ENCODE assay signal across 11 cellular contexts in the genomic region with DNA sequence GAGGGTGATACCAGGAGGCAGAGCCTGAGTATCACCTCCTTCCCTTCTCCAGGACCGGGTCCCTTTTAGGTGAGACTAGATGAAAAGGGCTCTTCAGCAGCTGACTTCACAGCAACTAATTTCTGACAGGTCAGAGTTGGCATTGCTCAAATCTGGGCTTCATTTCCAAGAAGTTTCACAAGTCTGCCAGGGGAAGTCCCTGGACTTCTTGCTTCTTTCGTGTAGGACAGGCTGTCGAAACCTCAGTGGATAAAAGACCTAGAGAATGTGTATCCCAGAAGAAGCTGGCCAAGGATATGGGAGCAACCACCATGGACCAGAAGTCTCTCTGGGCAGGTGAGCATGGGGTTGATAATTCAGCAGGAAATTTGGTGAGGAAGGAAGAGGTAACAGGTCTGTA. TPM values are rescaled to one million over a fixed set of nuclear protein-coding genes. Genes with fewer than 3 reads are reported as not detected.
DNase-seq lines count a peak whose midpoint lies in the region; ATAC-seq and TF ChIP-seq lines count a peak whose summit lies in the region.
"Had no signal": no experiment of that assay in that cellular context is flagged by ENCODE, and none has a peak within 500 bp of the region (broad histone marks: within the 10 kb centered on the region; RNA-seq: fewer than 3 reads in every experiment).

A gene with protein sequence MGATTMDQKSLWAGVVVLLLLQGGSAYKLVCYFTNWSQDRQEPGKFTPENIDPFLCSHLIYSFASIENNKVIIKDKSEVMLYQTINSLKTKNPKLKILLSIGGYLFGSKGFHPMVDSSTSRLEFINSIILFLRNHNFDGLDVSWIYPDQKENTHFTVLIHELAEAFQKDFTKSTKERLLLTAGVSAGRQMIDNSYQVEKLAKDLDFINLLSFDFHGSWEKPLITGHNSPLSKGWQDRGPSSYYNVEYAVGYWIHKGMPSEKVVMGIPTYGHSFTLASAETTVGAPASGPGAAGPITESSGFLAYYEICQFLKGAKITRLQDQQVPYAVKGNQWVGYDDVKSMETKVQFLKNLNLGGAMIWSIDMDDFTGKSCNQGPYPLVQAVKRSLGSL (plus strand): TSS at position 280 of the 400 bp plus-strand sequence. CDS start 17 bp downstream, at position 297.

- H4K20me1 ChIP-seq in fibroblast of lung (ENCODE audit: control insufficient read depth, extremely low read depth, insufficient read depth, low read length) = no peaks in the 10 kb centered on the region
- H4K20me1 ChIP-seq in osteoblast (ENCODE audit: insufficient read depth, low read length) = no peaks in the 10 kb centered on the region

- no peak for DNase-seq in CD4-positive, CD25-positive, alpha-beta regulatory T cell
- DNase-seq in fibroblast of lung (ENCODE audit: low read depth in 2 of 2) = peak; percentile 24 to 59
- no peak for DNase-seq in osteoblast (ENCODE audit: insufficient read length, low spot score, missing footprints)
- DNase-seq in testis = no peak
- DNase-seq: DMS 273 treated with DMSO at 0.1 percent for 48 hours, hypothalamus, Peyer's patch had no signal

- H3K4me3 ChIP-seq in CD4-positive, CD25-positive, alpha-beta regulatory T cell (ENCODE audit: low read depth, low read length) = no peak within 1 kb of the TSS
- H3K4me3 ChIP-seq in fibroblast of lung (replicated peaks in 1 of 4; ENCODE audit: control extremely low read depth in 1 of 4, insufficient read depth in 1 of 4, low read depth in 3 of 4, low read length in 4 of 4) (no peak within 1 kb of the TSS), osteoblast (ENCODE audit: insufficient read depth, low read length) (no peak within 1 kb of the TSS), testis (no peak within 1 kb of the TSS)
- H3K4me3 ChIP-seq: Peyer's patch had no signal

- H3K9ac ChIP-seq in fibroblast of lung (ENCODE audit: insufficient read depth, low read length) = no peak within 1 kb of the TSS

- H3K36me3 ChIP-seq in CD4-positive, CD25-positive, alpha-beta regulatory T cell (ENCODE audit: control insufficient read depth, insufficient read depth, low read length) = no peaks in the 10 kb centered on the region
- H3K36me3 ChIP-seq in fibroblast of lung (ENCODE audit: control insufficient read depth, insufficient read depth, low read length) (no peaks in the 10 kb centered on the region), osteoblast (ENCODE audit: insufficient read depth, low read length) (no peaks in the 10 kb centered on the region), testis (ENCODE audit: low read depth, missing control alignments) (no peaks in the 10 kb centered on the region)
- H3K36me3 ChIP-seq: Peyer's patch had no signal

- peak within 1 kb of the TSS; percentile 11 to 88 (median 56) for H3K4me3 Mint-ChIP-seq in CD4-positive, CD25-positive, alpha-beta regulatory T cell
- H3K4me3 Mint-ChIP-seq in T-helper 1 cell treated with Interleukin-12 subunit alpha and Interleukin-12 subunit beta and Interleukin-4 antibody, amounts not matched to agents 30 μg/mL and 1 μg/mL, for 36 hours = peak within 1 kb of the TSS; percentile 16

- peaks cover 4% of the 10 kb centered on the region for H3K36me3 Mint-ChIP-seq in CD4-positive, CD25-positive, alpha-beta regulatory T cell
- peaks cover 2% of the 10 kb centered on the region for H3K36me3 Mint-ChIP-seq in T-helper 1 cell treated with Interleukin-12 subunit alpha and Interleukin-12 subunit beta and Interleukin-4 antibody, amounts not matched to agents 30 μg/mL and 1 μg/mL, for 36 hours (ENCODE audit: low read depth)

- H3K79me2 ChIP-seq in fibroblast of lung (ENCODE audit: control insufficient read depth, insufficient read depth, low read length) (no peaks in the 10 kb centered on the region), osteoblast (ENCODE audit: insufficient read depth, low read length) (no peaks in the 10 kb centered on the region)

- peaks cover 0 to 2% (median 0%) of the 10 kb centered on the region in 7 donors for H3K9me3 Mint-ChIP-seq in CD4-positive, CD25-positive, alpha-beta regulatory T cell
- no peaks in the 10 kb centered on the region for H3K9me3 Mint-ChIP-seq in T-helper 1 cell treated with Interleukin-12 subunit alpha and Interleukin-12 subunit beta and Interleukin-4 antibody, amounts not matched to agents 30 μg/mL and 1 μg/mL, for 36 hours

- no peak within 1 kb of the TSS for H2AFZ ChIP-seq in fibroblast of lung (ENCODE audit: low read length)
- no peak within 1 kb of the TSS for H2AFZ ChIP-seq in osteoblast (ENCODE audit: low read length)

- no peaks in the 10 kb centered on the region for H3K27me3 ChIP-seq in CD4-positive, CD25-positive, alpha-beta regulatory T cell (ENCODE audit: control insufficient read depth, insufficient read depth, low read length)
- H3K27me3 ChIP-seq in fibroblast of lung (ENCODE audit: control insufficient read depth, insufficient read depth, low read length) = no peaks in the 10 kb centered on the region
- H3K27me3 ChIP-seq in osteoblast (ENCODE audit: insufficient read depth, low read length) = no peaks in the 10 kb centered on the region
- no peaks in the 10 kb centered on the region for H3K27me3 ChIP-seq in testis
- H3K27me3 ChIP-seq: Peyer's patch had no signal

- no peak for TF ChIP-seq POLR2A in testis (IDR thresholded peaks at IDR 0.05)

- no peak for TF ChIP-seq CTCF in fibroblast of lung (conservative IDR thresholded peaks at IDR 0.05 in 1 of 2, IDR thresholded peaks at IDR 0.05 in 1 of 2; ENCODE audit: low read depth in 1 of 2, low read length in 2 of 2)
- no peak for TF ChIP-seq CTCF in osteoblast (IDR thresholded peaks at IDR 0.05; ENCODE audit: extremely low read depth, low read depth, low read length)
- no peak for TF ChIP-seq CTCF in testis (IDR thresholded peaks at IDR 0.05)

- H3K27ac ChIP-seq in CD4-positive, CD25-positive, alpha-beta regulatory T cell (ENCODE audit: insufficient read depth, low read length, poor library complexity, severe bottlenecking) = peak within 1 kb of the TSS; percentile 68
- H3K27ac ChIP-seq in fibroblast of lung (ENCODE audit: insufficient read depth, low read length) (no peak within 1 kb of the TSS), osteoblast (ENCODE audit: low read depth, low read length) (peak within 1 kb of the TSS; percentile 59), testis (no peak within 1 kb of the TSS)

- intact Hi-C loops in testis (cut with DNase I; ENCODE audit: low total_unique reads) = no loop called here

- no peaks in the 10 kb centered on the region for H3K27me3 Mint-ChIP-seq in CD4-positive, CD25-positive, alpha-beta regulatory T cell
- no peaks in the 10 kb centered on the region for H3K27me3 Mint-ChIP-seq in T-helper 1 cell treated with Interleukin-12 subunit alpha and Interleukin-12 subunit beta and Interleukin-4 antibody, amounts not matched to agents 30 μg/mL and 1 μg/mL, for 36 hours (ENCODE audit: low read depth)

- H3K27ac Mint-ChIP-seq in CD4-positive, CD25-positive, alpha-beta regulatory T cell = peak within 1 kb of the TSS; percentile 86 to 96 (median 91)
- peak within 1 kb of the TSS; percentile 33 for H3K27ac Mint-ChIP-seq in T-helper 1 cell treated with Interleukin-12 subunit alpha and Interleukin-12 subunit beta and Interleukin-4 antibody, amounts not matched to agents 30 μg/mL and 1 μg/mL, for 36 hours

- no peak for ATAC-seq in CD4-positive, CD25-positive, alpha-beta regulatory T cell (ENCODE audit: low read depth in 2 of 2)
- ATAC-seq in GM19397 (IDR thresholded peaks at IDR 0.05; ENCODE audit: unreplicated experiment) (no peak), HG03175 (IDR thresholded peaks at IDR 0.05; ENCODE audit: unreplicated experiment) (no peak), HG02938 (IDR thresholded peaks at IDR 0.05; ENCODE audit: unreplicated experiment) (no peak)

- peaks cover 37 to 83% (median 57%) of the 10 kb centered on the region in 4 donors for H3K4me1 Mint-ChIP-seq in CD4-positive, CD25-positive, alpha-beta regulatory T cell
- H3K4me1 Mint-ChIP-seq in T-helper 1 cell treated with Interleukin-12 subunit alpha and Interleukin-12 subunit beta and Interleukin-4 antibody, amounts not matched to agents 30 μg/mL and 1 μg/mL, for 36 hours (ENCODE audit: low read depth) = peaks cover 64% of the 10 kb centered on the region

- WGBS in testis, 2 donors = 79 to 87% methylated on average over 3 of the region's 3 CpGs

- no peaks in the 10 kb centered on the region for H3K9me3 ChIP-seq in CD4-positive, CD25-positive, alpha-beta regulatory T cell (ENCODE audit: control insufficient read depth in 2 of 2, low read length in 2 of 2)
- H3K9me3 ChIP-seq in fibroblast of lung (ENCODE audit: control insufficient read depth, insufficient read depth, low read depth, low read length) (no peaks in the 10 kb centered on the region), osteoblast (ENCODE audit: low read depth, low read length) (no peaks in the 10 kb centered on the region), testis (no peaks in the 10 kb centered on the region)
- H3K9me3 ChIP-seq: Peyer's patch had no signal

- H3K4me2 ChIP-seq in fibroblast of lung (ENCODE audit: extremely low read depth, insufficient read depth, low read length) (no peak within 1 kb of the TSS), osteoblast (ENCODE audit: insufficient read depth, low read length) (peak within 1 kb of the TSS; percentile 60)

- peaks cover 64% of the 10 kb centered on the region for H3K4me1 ChIP-seq in CD4-positive, CD25-positive, alpha-beta regulatory T cell (ENCODE audit: control insufficient read depth, insufficient read depth, low read length, poor library complexity, severe bottlenecking)
- no peaks in the 10 kb centered on the region for H3K4me1 ChIP-seq in fibroblast of lung (ENCODE audit: control insufficient read depth, extremely low read depth, insufficient read depth, low read length)
- peaks cover 29% of the 10 kb centered on the region for H3K4me1 ChIP-seq in osteoblast (ENCODE audit: insufficient read depth, low read length)
- peaks cover 19% of the 10 kb centered on the region for H3K4me1 ChIP-seq in testis

RNA-seq across cellular contexts. Expression of the gene that starts here (rescaled TPM):
- total RNA-seq in CD4-positive, CD25-positive, alpha-beta regulatory T cell = 5.0 TPM
- polyA plus RNA-seq in CD4-positive, CD25-positive, alpha-beta regulatory T cell = 10 to 100 TPM in 2 of 4 donors, 1 to 10 TPM in 2; 7.6 to 15.8 (median 12.5) TPM
- total RNA-seq in fibroblast of lung (1.5 and 10.3 TPM in 2 replicates), osteoblast (2.4 and 2.9 TPM in 2 replicates), testis (1 to 10 TPM in 1 of 2 donors, under 1 TPM in 1; 0.55 to 5.0 TPM)
- polyA plus RNA-seq in fibroblast of lung (0.66 and 3.8 TPM in 2 replicates), testis (ENCODE audit: insufficient read depth, low read depth, low replicate concordance) (4.3 TPM)
- 0.93 and 2.7 TPM in 2 replicates for polyA plus RNA-seq in fibroblast of lung (2012)
- polyA minus RNA-seq in fibroblast of lung (ENCODE audit: low replicate concordance) = 11.7 TPM in 1 of 2 replicates, not detected in the other

Comparison
In these comparisons a context has a peak if more than half of its experiments do, and no peak if none do; other contexts are left out.
1. DNase-seq: peak in fibroblast of lung (2 of 2); none in CD4-positive, CD25-positive, alpha-beta regulatory T cell (0 of 3), osteoblast (single experiment) and testis (single experiment).
2. H3K27ac ChIP-seq: peak in CD4-positive, CD25-positive, alpha-beta regulatory T cell (single experiment) and osteoblast (single experiment); none in fibroblast of lung (single experiment) and testis (0 of 2).